ENCODE assay signal across 23 cellular contexts in genomic region chr12:15800278-15800677, GRCh38.
"Had no signal": no experiment of that assay in that cellular context is flagged by ENCODE, and none has a peak within 500 bp of the region (broad histone marks: within the 10 kb centered on the region; RNA-seq: fewer than 3 reads in every experiment).

No MANE protein-coding gene starts in this region.

- H3K36me3 ChIP-seq: heart right ventricle, ovary, sigmoid colon, tibial nerve had no signal

- H3K4me1 ChIP-seq: sigmoid colon had no signal

- H3K4me3 Mint-ChIP-seq: activated CD4-positive, alpha-beta memory T cell treated with anti-CD3 and anti-CD28 coated beads, Interleukin-2, amount 10 ng/mL, durations not matched to agents 7 days and 5 days; activated T-cell treated with anti-CD3 and anti-CD28 coated beads, Interleukin-2, amount 50 U/mL, for 24 hours; nephron had no signal

- H3K27ac Mint-ChIP-seq: activated CD4-positive, alpha-beta memory T cell treated with anti-CD3 and anti-CD28 coated beads, Interleukin-2, amount 10 ng/mL, durations not matched to agents 7 days and 5 days; activated T-cell treated with anti-CD3 and anti-CD28 coated beads, Interleukin-2, amount 50 U/mL, for 24 hours; nephron; progenitor cell of endocrine pancreas had no signal

- ATAC-seq: esophagus mucosa, heart right ventricle, left lobe of liver, mucosa of descending colon had no signal

- DNase-seq: activated CD4-positive, alpha-beta memory T cell treated with anti-CD3 and anti-CD28 coated beads, Interleukin-2, amount 10 ng/mL, durations not matched to agents 7 days and 5 days; activated CD4-positive, alpha-beta T cell treated with anti-CD3 and anti-CD28 coated beads for 48 hours; activated CD8-positive, alpha-beta memory T cell treated with anti-CD3 and anti-CD28 coated beads, Interleukin-2, amount 50 U/mL, for 48 hours; activated gamma-delta T cell treated with Interleukin-2 at 50 U/mL for 16 hours; activated naive CD4-positive, alpha-beta T cell treated with anti-CD3 and anti-CD28 coated beads, Interleukin-2, amount 50 U/mL, for 16 hours; activated T-cell treated with anti-CD3 and anti-CD28 coated beads, Interleukin-2, amount 50 U/mL, for 24 hours; effector CD8-positive, alpha-beta T cell; foreskin melanocyte; heart right ventricle; mucosa of descending colon; ovary; retina; sigmoid colon; stimulated activated CD4-positive, alpha-beta T cell treated with anti-CD3 and anti-CD28 coated beads, Interleukin-15, amount 100 ng/mL, for 24 hours; stimulated activated CD4-positive, alpha-beta T cell treated with anti-CD3 and anti-CD28 coated beads, Interleukin-2, amount 100 ng/mL, for 24 hours; stimulated activated naive CD4-positive, alpha-beta T cell had no signal

- H3K4me1 Mint-ChIP-seq: activated CD4-positive, alpha-beta memory T cell treated with anti-CD3 and anti-CD28 coated beads, Interleukin-2, amount 10 ng/mL, durations not matched to agents 7 days and 5 days had no signal

- H3K27me3 ChIP-seq: heart right ventricle, ovary, sigmoid colon, tibial nerve had no signal

- H3K27ac ChIP-seq: heart right ventricle, ovary, sigmoid colon, tibial nerve had no signal

- FAIRE-seq: colon had no signal

- H3K4me3 ChIP-seq: heart right ventricle, lung, mucosa of descending colon, ovary, sigmoid colon, tibial nerve had no signal

- H3K9me3 ChIP-seq: heart right ventricle, mucosa of descending colon, ovary, sigmoid colon, tibial nerve had no signal

- H3K9me3 Mint-ChIP-seq: activated CD4-positive, alpha-beta memory T cell treated with anti-CD3 and anti-CD28 coated beads, Interleukin-2, amount 10 ng/mL, durations not matched to agents 7 days and 5 days; activated T-cell treated with anti-CD3 and anti-CD28 coated beads, Interleukin-2, amount 50 U/mL, for 24 hours; nephron had no signal
